ENCODE assay signal across 8 cellular contexts in the genomic region with DNA sequence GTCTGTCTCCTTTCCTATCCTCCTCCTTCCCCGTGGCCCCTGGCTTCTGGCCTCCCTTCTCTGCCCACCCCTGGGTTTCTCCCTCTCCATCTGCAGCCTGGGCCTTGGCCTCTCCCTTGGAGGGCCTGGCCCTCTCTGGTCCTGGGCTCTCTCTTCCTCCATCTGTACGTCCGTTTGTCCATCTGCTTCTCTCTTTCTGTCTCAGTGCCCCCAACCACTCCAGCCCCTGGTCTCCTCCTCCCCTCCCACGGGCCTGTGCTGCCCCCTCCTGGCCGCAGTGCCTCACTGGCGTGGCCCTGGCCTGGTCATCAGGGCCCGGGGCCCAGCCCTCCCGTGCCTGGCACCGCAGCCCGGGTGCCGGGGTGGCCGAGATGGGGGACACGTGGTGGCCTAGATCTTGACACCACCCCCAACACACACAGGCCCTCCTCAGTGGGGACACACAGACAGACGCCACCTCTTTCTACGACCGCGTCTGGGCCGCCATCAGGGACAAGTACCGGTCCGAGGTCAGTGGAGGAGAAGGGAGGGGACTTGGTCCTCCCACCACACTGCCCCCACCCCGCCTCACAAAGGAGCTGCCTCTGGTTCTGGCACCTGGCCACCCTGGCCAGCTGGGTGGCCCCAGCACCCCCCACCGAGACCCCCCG. TPM values are rescaled to one million over a fixed set of nuclear protein-coding genes. Genes with fewer than 3 reads are reported as not detected.
DNase-seq lines count a peak whose midpoint lies in the region; ATAC-seq and TF ChIP-seq lines count a peak whose summit lies in the region.

No MANE protein-coding gene starts in this region.

- H3K9me3 ChIP-seq in right cardiac atrium (ENCODE audit: control insufficient read depth, low read length) (no peaks in the 10 kb centered on the region), sigmoid colon (no peaks in the 10 kb centered on the region)

- TF ChIP-seq EP300 in sigmoid colon (IDR thresholded peaks at IDR 0.05) = no peak

- peak; percentile 67 to 85 (median 75) for TF ChIP-seq CTCF in sigmoid colon (IDR thresholded peaks at IDR 0.05)

- 59% methylated on average over 23 of the region's 23 CpGs for WGBS in right cardiac atrium
- 65 to 79% methylated on average over 23 of the region's 23 CpGs for WGBS in sigmoid colon, 2 donors

- H3K27me3 ChIP-seq in right cardiac atrium (ENCODE audit: control insufficient read depth, insufficient read depth) = no peaks in the 10 kb centered on the region
- H3K27me3 ChIP-seq in sigmoid colon = peaks cover 0 to 5% (median 0%) of the 10 kb centered on the region in 3 donors

- H3K27ac ChIP-seq in right cardiac atrium (ENCODE audit: low read length) (no peak overlapping the region), sigmoid colon (no peak overlapping the region)

- TF ChIP-seq POLR2A in sigmoid colon (IDR thresholded peaks at IDR 0.05) = no peak

- intact Hi-C loops in right cardiac atrium (cut with DNase I) = loop anchor here (5.0 to 10.0 kb wide), 6 partner anchors 62 to 222 kb away; a partner anchor contains a TSS
- intact Hi-C loops in sigmoid colon (cut with DNase I) = loop anchor here (1.0 to 2.0 kb wide), 2 partner anchors 152 to 203 kb away; no protein-coding TSS in a partner anchor

- H3K4me1 ChIP-seq in right cardiac atrium (ENCODE audit: control insufficient read depth, insufficient read depth, low read length) (no peaks in the 10 kb centered on the region), sigmoid colon (no peaks in the 10 kb centered on the region)

- DNase-seq in NCI-H1092 (lab: John Stamatoyannopoulos, UW) = peak; percentile 12
- no peak for DNase-seq in NCI-H1092 treated with DMSO at 0.1 percent for 48 hours (lab: John Stamatoyannopoulos, UW)
- DNase-seq in amygdala (lab: John Stamatoyannopoulos, UW) = peak in 54 of 56 donors; percentile 26 to 91 (median 72)
- peak; percentile 65 to 89 (median 83) for DNase-seq in right cardiac atrium
- peak; percentile 78 for DNase-seq in sigmoid colon
- DNase-seq in dedifferentiated amniotic fluid mesenchymal stem cell (ENCODE audit: extremely low spot score) = no peak

- ATAC-seq in right cardiac atrium (peak; percentile 70 to 75), GM19395 (IDR thresholded peaks at IDR 0.05; ENCODE audit: unreplicated experiment) (no peak)

- H3K4me3 ChIP-seq in right cardiac atrium (ENCODE audit: low read length) = no peak overlapping the region
- H3K4me3 ChIP-seq in sigmoid colon = no peak overlapping the region

- H3K36me3 ChIP-seq in sigmoid colon = peaks cover 15 to 92% (median 63%) of the 10 kb centered on the region in 4 donors

TF ChIP-seq in PFSK-1, 5 proteins besides CTCF, POLR2A, EP300 and RAD21:
- TF ChIP-seq, protein P1, sequence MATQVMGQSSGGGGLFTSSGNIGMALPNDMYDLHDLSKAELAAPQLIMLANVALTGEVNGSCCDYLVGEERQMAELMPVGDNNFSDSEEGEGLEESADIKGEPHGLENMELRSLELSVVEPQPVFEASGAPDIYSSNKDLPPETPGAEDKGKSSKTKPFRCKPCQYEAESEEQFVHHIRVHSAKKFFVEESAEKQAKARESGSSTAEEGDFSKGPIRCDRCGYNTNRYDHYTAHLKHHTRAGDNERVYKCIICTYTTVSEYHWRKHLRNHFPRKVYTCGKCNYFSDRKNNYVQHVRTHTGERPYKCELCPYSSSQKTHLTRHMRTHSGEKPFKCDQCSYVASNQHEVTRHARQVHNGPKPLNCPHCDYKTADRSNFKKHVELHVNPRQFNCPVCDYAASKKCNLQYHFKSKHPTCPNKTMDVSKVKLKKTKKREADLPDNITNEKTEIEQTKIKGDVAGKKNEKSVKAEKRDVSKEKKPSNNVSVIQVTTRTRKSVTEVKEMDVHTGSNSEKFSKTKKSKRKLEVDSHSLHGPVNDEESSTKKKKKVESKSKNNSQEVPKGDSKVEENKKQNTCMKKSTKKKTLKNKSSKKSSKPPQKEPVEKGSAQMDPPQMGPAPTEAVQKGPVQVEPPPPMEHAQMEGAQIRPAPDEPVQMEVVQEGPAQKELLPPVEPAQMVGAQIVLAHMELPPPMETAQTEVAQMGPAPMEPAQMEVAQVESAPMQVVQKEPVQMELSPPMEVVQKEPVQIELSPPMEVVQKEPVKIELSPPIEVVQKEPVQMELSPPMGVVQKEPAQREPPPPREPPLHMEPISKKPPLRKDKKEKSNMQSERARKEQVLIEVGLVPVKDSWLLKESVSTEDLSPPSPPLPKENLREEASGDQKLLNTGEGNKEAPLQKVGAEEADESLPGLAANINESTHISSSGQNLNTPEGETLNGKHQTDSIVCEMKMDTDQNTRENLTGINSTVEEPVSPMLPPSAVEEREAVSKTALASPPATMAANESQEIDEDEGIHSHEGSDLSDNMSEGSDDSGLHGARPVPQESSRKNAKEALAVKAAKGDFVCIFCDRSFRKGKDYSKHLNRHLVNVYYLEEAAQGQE (IDR thresholded peaks at IDR 0.05; ENCODE audit: insufficient read depth in 1 of 2, low read depth in 2 of 2, low read length in 2 of 2) = no peak
- peak; percentile 50 for TF ChIP-seq FOXP2 (optimal IDR thresholded peaks at IDR 0.05; ENCODE audit: borderline replicate concordance, extremely low read depth, extremely low read length, insufficient read depth)
TF ChIP-seq in PFSK-1: peak in this region for 1.

RNA-seq across cellular contexts. Expression of a gene that starts 11.3 kb away (rescaled TPM):
- polyA plus RNA-seq in PFSK-1 (2012; ENCODE audit: insufficient read length, low read depth) = 398 TPM
- 100 to 1,000 TPM; 125 to 158 (median 137) TPM for total RNA-seq in right cardiac atrium
- 80.1 TPM for polyA plus RNA-seq in right cardiac atrium
- total RNA-seq in sigmoid colon = 10 to 100 TPM; 57.6 to 98.0 (median 83.9) TPM
- polyA plus RNA-seq in sigmoid colon = 100 to 1,000 TPM in 1 of 3 donors, 10 to 100 TPM in 2; 65.0 to 187 (median 96.7) TPM

RNA-seq across cellular contexts. Expression of a gene that starts 11.9 kb away (rescaled TPM):
- 0.54 TPM for polyA plus RNA-seq in PFSK-1 (2012; ENCODE audit: insufficient read length, low read depth)
- total RNA-seq in right cardiac atrium (1 to 10 TPM; 1.0 to 1.2 (median 1.0) TPM), sigmoid colon (not detected)
- polyA plus RNA-seq in right cardiac atrium (1.1 TPM), sigmoid colon (1 to 10 TPM in 1 of 3 donors, under 1 TPM in 1, not detected in 1; 0.29 to 1.4 TPM)

RNA-seq across cellular contexts. Expression of a gene that starts 27.7 kb away (rescaled TPM):
- not detected for polyA plus RNA-seq in PFSK-1 (2012; ENCODE audit: insufficient read length, low read depth)
- total RNA-seq in right cardiac atrium (10 to 100 TPM; 14.0 to 25.2 (median 14.5) TPM), sigmoid colon (10 to 100 TPM in 1 of 4 donors, 1 to 10 TPM in 3; 1.1 to 15.5 (median 1.9) TPM)
- polyA plus RNA-seq in right cardiac atrium (16.1 TPM), sigmoid colon (1 to 10 TPM; 1.8 to 8.5 (median 4.2) TPM)

RNA-seq across cellular contexts. Expression of a gene that starts 34.1 kb away (rescaled TPM):
- not detected for polyA plus RNA-seq in PFSK-1 (2012; ENCODE audit: insufficient read length, low read depth)
- total RNA-seq in right cardiac atrium = not detected
- 0.14 TPM for polyA plus RNA-seq in right cardiac atrium
- 1 to 10 TPM in 3 of 4 donors, under 1 TPM in 1; 0.16 to 3.0 (median 1.1) TPM for total RNA-seq in sigmoid colon
- under 1 TPM in 2 of 3 donors, not detected in 1; under 0.01 to 0.63 TPM for polyA plus RNA-seq in sigmoid colon

RNA-seq across cellular contexts. Expression of a gene that starts 58.9 kb away (rescaled TPM):
- polyA plus RNA-seq in PFSK-1 (2012; ENCODE audit: insufficient read length, low read depth) = 15.6 TPM
- total RNA-seq in right cardiac atrium (1 to 10 TPM; 3.1 to 5.4 (median 4.4) TPM), sigmoid colon (1 to 10 TPM; 3.2 to 8.6 (median 7.7) TPM)
- polyA plus RNA-seq in right cardiac atrium (4.5 TPM), sigmoid colon (1 to 10 TPM; 3.9 to 8.8 (median 6.6) TPM)

Comparison
In these comparisons a context has a peak if more than half of its experiments do, and no peak if none do; other contexts are left out.
1. DNase-seq: peak in NCI-H1092 (single experiment), amygdala (54 of 56), right cardiac atrium (3 of 3) and sigmoid colon (single experiment); none in NCI-H1092 treated with DMSO at 0.1 percent for 48 hours (single experiment) and dedifferentiated amniotic fluid mesenchymal stem cell (single experiment).